Comparison of ENCODE assay signal across 8 cellular contexts in genomic region chr4:156971168-156971601, GRCh38. TPM values are rescaled to one million over a fixed set of nuclear protein-coding genes. Genes with fewer than 3 reads are reported as not detected.
A peak's percentile ranks its signal among the peaks of the same experiment; 100 is the strongest.
DNase-seq lines count a peak whose midpoint lies in the region; ATAC-seq and TF ChIP-seq lines count a peak whose summit lies in the region.

No MANE protein-coding gene starts in this region.

- H3K27me3 ChIP-seq in Peyer's patch, result no peaks in the 10 kb centered on the region
- H3K27me3 ChIP-seq in esophagus squamous epithelium, result peaks cover 0 to 7% (median 0%) of the 10 kb centered on the region in 4 donors
- no peaks in the 10 kb centered on the region for H3K27me3 ChIP-seq in neuron (ENCODE audit: insufficient read depth, low read length)

- 0 to 2% methylated on average over 2 to 10 of the region's 44 CpGs for WGBS in esophagus squamous epithelium, 2 donors

- peaks cover 0 to 22% (median 0%) of the 10 kb centered on the region in 4 donors for H3K4me1 ChIP-seq in Peyer's patch
- peaks cover 6 to 39% (median 10%) of the 10 kb centered on the region in 3 donors for H3K4me1 ChIP-seq in esophagus squamous epithelium
- H3K4me1 ChIP-seq in neuron (ENCODE audit: insufficient read depth, low read length), result peaks cover 37% of the 10 kb centered on the region

- TF ChIP-seq CTCF in Peyer's patch (IDR thresholded peaks at IDR 0.05), result no peak
- TF ChIP-seq CTCF in esophagus squamous epithelium (IDR thresholded peaks at IDR 0.05), result no peak

- H3K36me3 ChIP-seq in Peyer's patch (no peaks in the 10 kb centered on the region), esophagus squamous epithelium (no peaks in the 10 kb centered on the region), neuron (ENCODE audit: insufficient read depth, low read length) (no peaks in the 10 kb centered on the region)

- no peak for TF ChIP-seq POLR2A in Peyer's patch (IDR thresholded peaks at IDR 0.05)
- TF ChIP-seq POLR2A in esophagus squamous epithelium (IDR thresholded peaks at IDR 0.05), result no peak

- DNase-seq in Peyer's patch, result peak in 2 of 3 donors; percentile 51 to 58
- no peak for DNase-seq in esophagus squamous epithelium (lab: John Stamatoyannopoulos, UW)
- no peak for DNase-seq in NCI-H2029 (lab: John Stamatoyannopoulos, UW)
- no peak for DNase-seq in DMS79 treated with DMSO at 0.1 percent for 48 hours (lab: John Stamatoyannopoulos, UW)
- DNase-seq in stimulated activated naive CD4-positive, alpha-beta T cell treated with Interleukin-2 at 50 U/mL for 16 hours (lab: John Stamatoyannopoulos, UW), result no peak

- ATAC-seq in GM18498 (IDR thresholded peaks at IDR 0.05; ENCODE audit: unreplicated experiment) (peak; percentile 38), GM21786 (IDR thresholded peaks at IDR 0.05; ENCODE audit: unreplicated experiment) (no peak)

- H3K4me3 ChIP-seq in Peyer's patch, result peak overlapping the region; percentile 44 to 93 (median 70)
- peak overlapping the region; percentile 66 to 82 (median 72) for H3K4me3 ChIP-seq in esophagus squamous epithelium
- peak overlapping the region; percentile 78 for H3K4me3 ChIP-seq in neuron (ENCODE audit: low read length)

- no peaks in the 10 kb centered on the region for H3K9me3 ChIP-seq in Peyer's patch
- no peaks in the 10 kb centered on the region for H3K9me3 ChIP-seq in esophagus squamous epithelium
- no peaks in the 10 kb centered on the region for H3K9me3 ChIP-seq in neuron (ENCODE audit: low read length)

- intact Hi-C loops in esophagus squamous epithelium (cut with DNase I), result loop anchor here (10.0 kb wide), 2 partner anchors 74 to 486 kb away; no protein-coding TSS in a partner anchor

- H3K27ac ChIP-seq in Peyer's patch (peak overlapping the region; percentile 67 to 89 (median 81)), esophagus squamous epithelium (peak overlapping the region; percentile 80 to 90 (median 89))

- peak overlapping the region; percentile 90 for H2AFZ ChIP-seq in neuron (ENCODE audit: low read depth, low read length)

RNA-seq across cellular contexts. Expression of gene PDGFC, which starts 0.4 kb away (rescaled TPM):
- total RNA-seq in Peyer's patch (10 to 100 TPM in 2 of 4 donors, 1 to 10 TPM in 2; 4.4 to 17.3 (median 11.5) TPM), esophagus squamous epithelium (10 to 100 TPM in 2 of 4 donors, 1 to 10 TPM in 2; 2.9 to 22.1 (median 7.7) TPM)

Comparison
In these comparisons a context has a peak if more than half of its experiments do, and no peak if none do; other contexts are left out.
1. DNase-seq: peak in Peyer's patch (2 of 3); none in esophagus squamous epithelium (single experiment), NCI-H2029 (single experiment), DMS79 treated with DMSO at 0.1 percent for 48 hours (single experiment) and stimulated activated naive CD4-positive, alpha-beta T cell treated with Interleukin-2 at 50 U/mL for 16 hours (single experiment).
2. Peak in every context shown above with its lines, with median percentiles within 50 percentile points of each other: H3K4me3 ChIP-seq.